Comparison of ENCODE assay signal across 18 cellular contexts in genomic region chr10:131701131-131701947, GRCh38.
"Had no signal": no experiment of that assay in that cellular context is flagged by ENCODE, and none has a peak within 500 bp of the region (broad histone marks: within the 10 kb centered on the region; RNA-seq: fewer than 3 reads in every experiment).

No MANE protein-coding gene starts in this region.

- H3K4me3 ChIP-seq: body of pancreas, heart left ventricle, prostate gland, right lobe of liver, thoracic aorta had no signal

- H3K9me3 Mint-ChIP-seq: activated naive CD8-positive, alpha-beta T cell treated with anti-CD3 and anti-CD28 coated beads for 36 hours had no signal

- ATAC-seq: body of pancreas; effector memory CD8-positive, alpha-beta T cell; heart left ventricle; left colon had no signal

- H3K4me1 Mint-ChIP-seq: activated naive CD8-positive, alpha-beta T cell treated with anti-CD3 and anti-CD28 coated beads for 36 hours; naive B cell had no signal

- H3K4me3 Mint-ChIP-seq: activated naive CD8-positive, alpha-beta T cell treated with anti-CD3 and anti-CD28 coated beads for 36 hours; effector memory CD8-positive, alpha-beta T cell; naive B cell had no signal

- H3K27ac ChIP-seq: body of pancreas, epithelial cell of prostate, heart left ventricle, neutrophil, prostate gland, right lobe of liver, thoracic aorta had no signal

- H3K4me1 ChIP-seq: body of pancreas, heart left ventricle, prostate gland, right lobe of liver had no signal

- H3K27me3 Mint-ChIP-seq: activated naive CD8-positive, alpha-beta T cell treated with anti-CD3 and anti-CD28 coated beads for 36 hours had no signal

- H3K36me3 Mint-ChIP-seq: activated naive CD8-positive, alpha-beta T cell treated with anti-CD3 and anti-CD28 coated beads for 36 hours had no signal

- H3K27ac Mint-ChIP-seq: activated naive CD8-positive, alpha-beta T cell treated with anti-CD3 and anti-CD28 coated beads for 36 hours; effector memory CD8-positive, alpha-beta T cell; naive B cell had no signal

- H3K27me3 ChIP-seq: body of pancreas, neutrophil, right lobe of liver had no signal

- DNase-seq: activated CD4-positive, CD25-positive, alpha-beta regulatory T cell treated with anti-CD3 and anti-CD28 coated beads, Interleukin-2, amount 50 U/mL, for 72 hours; activated gamma-delta T cell; activated naive CD8-positive, alpha-beta T cell treated with anti-CD3 and anti-CD28 coated beads for 36 hours; activated T-cell treated with anti-CD3 and anti-CD28 coated beads, Interleukin-2, amount 50 U/mL, for 48 hours; amygdala; central memory CD4-positive, alpha-beta T cell; effector memory CD8-positive, alpha-beta T cell; heart left ventricle; left colon; naive B cell; right lobe of liver; stimulated activated CD4-positive, alpha-beta T cell treated with anti-CD3 and anti-CD28 coated beads, Interleukin-1b, Interleukin-23, amount 100 ng/mL, for 48 hours; T-helper 9 cell had no signal

- H3K9me3 ChIP-seq: neutrophil, prostate gland, right lobe of liver had no signal

- H3K36me3 ChIP-seq: heart left ventricle, neutrophil, prostate gland, right lobe of liver, thoracic aorta had no signal
